In the genomic region with DNA sequence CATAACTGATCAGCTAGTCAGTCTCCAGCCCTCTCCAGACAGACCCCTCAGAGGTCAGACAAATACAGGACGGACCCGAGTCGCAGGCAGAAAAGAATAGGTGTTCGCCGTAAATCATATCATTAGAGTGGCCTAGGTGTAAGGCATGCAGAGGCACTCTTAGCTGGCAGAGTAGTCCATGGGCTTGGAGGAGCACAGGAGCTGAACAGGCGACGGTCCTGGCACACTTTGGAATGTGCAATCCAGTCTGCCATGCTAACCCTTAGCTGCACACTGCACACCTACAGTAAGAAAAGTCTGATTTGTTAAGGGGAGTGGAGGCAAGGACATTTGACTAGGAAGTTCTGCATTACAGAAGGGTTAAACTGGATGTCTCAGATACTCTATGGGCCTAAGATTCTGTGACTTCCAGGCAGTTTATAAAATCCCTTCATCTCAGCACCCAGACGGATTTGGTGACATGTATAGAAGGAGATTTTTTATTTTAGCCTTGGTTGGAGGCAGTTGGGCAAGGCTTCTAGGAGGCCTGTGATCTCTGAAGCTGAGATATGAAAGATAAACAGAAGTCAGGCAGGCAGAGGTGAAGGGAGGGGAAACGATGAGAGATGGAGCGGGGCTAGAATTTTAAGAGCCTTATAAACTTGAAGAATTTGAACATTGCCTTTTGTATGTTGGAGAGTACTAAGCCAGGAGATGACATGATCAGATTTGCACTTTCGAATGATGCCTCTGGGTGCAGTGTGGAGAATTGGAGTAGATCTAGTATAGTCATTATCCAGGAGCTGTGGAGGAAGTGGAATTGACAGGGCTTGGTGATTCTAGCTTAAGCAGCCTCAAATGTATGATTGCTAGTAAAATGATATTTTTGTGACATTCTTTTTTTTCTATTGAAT, we compare ENCODE assay signal across 1 cellular context.
TF ChIP-seq lines count a peak whose summit lies in the region.

No MANE protein-coding gene starts in this region.

TF ChIP-seq in A549, 52 proteins besides CTCF, POLR2A, EP300 and RAD21 (continued from another document):
- TF ChIP-seq SMC3 (IDR thresholded peaks at IDR 0.05) (no peak), NFE2L2 (conservative IDR thresholded peaks at IDR 0.05; ENCODE audit: low read length) (no peak), FOSL2 (IDR thresholded peaks at IDR 0.05) (no peak), FOSL2 (CRISPR knock-in tag; IDR thresholded peaks at IDR 0.05) (no peak), RARB (CRISPR knock-in tag; IDR thresholded peaks at IDR 0.05) (no peak), RFX5 (IDR thresholded peaks at IDR 0.05) (no peak)
- TF ChIP-seq, protein P1, sequence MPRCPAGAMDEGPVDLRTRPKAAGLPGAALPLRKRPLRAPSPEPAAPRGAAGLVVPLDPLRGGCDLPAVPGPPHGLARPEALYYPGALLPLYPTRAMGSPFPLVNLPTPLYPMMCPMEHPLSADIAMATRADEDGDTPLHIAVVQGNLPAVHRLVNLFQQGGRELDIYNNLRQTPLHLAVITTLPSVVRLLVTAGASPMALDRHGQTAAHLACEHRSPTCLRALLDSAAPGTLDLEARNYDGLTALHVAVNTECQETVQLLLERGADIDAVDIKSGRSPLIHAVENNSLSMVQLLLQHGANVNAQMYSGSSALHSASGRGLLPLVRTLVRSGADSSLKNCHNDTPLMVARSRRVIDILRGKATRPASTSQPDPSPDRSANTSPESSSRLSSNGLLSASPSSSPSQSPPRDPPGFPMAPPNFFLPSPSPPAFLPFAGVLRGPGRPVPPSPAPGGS (IDR thresholded peaks at IDR 0.05), result no peak
- TF ChIP-seq, protein P2, sequence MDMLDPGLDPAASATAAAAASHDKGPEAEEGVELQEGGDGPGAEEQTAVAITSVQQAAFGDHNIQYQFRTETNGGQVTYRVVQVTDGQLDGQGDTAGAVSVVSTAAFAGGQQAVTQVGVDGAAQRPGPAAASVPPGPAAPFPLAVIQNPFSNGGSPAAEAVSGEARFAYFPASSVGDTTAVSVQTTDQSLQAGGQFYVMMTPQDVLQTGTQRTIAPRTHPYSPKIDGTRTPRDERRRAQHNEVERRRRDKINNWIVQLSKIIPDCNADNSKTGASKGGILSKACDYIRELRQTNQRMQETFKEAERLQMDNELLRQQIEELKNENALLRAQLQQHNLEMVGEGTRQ (IDR thresholded peaks at IDR 0.05), result no peak
